Comparison of ENCODE assay signal across 16 cellular contexts in the genomic region with DNA sequence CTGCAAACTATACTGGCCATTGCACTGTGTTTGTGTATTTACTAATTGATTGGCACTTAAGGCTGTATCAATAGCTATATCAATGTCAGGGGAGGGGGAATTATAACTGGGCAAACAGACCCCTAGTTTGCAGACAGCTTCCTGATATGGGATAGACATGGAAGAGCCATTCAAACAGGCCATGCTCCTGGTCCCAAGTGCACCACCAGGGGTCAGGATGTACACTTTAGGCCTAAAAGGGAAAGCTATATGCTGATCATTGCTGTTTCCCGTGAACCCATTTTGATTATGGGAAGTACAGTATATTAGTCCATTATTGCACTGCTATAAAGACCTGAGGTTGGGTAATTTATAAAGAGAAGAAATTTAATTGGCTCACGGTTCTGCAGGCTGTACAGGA.
A peak's percentile ranks its signal among the peaks of the same experiment; 100 is the strongest.
DNase-seq lines count a peak whose midpoint lies in the region; ATAC-seq and TF ChIP-seq lines count a peak whose summit lies in the region.
"Had no signal": no experiment of that assay in that cellular context is flagged by ENCODE, and none has a peak within 500 bp of the region (broad histone marks: within the 10 kb centered on the region; RNA-seq: fewer than 3 reads in every experiment).

No MANE protein-coding gene starts in this region.

- no peak overlapping the region for H3K4me3 ChIP-seq in OCI-LY7 (ENCODE audit: low read depth, low read length, poor library complexity, severe bottlenecking)
- H3K4me3 ChIP-seq in stomach: no peak overlapping the region
- H3K4me3 ChIP-seq in uterus: no peak overlapping the region
- H3K4me3 ChIP-seq: gastroesophageal sphincter, thoracic aorta had no signal

- no peak for ATAC-seq in natural killer cell
- no peak for ATAC-seq in natural killer cell treated with Interleukin-12 subunit alpha and Interleukin-12 subunit beta and Interleukin-15 and Interleukin-18, amount 100 ng/mL, for 72 hours
- peak; percentile 31 for ATAC-seq in esophagus mucosa
- no peak for ATAC-seq in HG02588 (IDR thresholded peaks at IDR 0.05; ENCODE audit: unreplicated experiment)
- ATAC-seq: gastroesophageal sphincter had no signal

- H3K36me3 Mint-ChIP-seq in natural killer cell: no peaks in the 10 kb centered on the region
- H3K36me3 Mint-ChIP-seq in natural killer cell treated with Interleukin-12 subunit alpha and Interleukin-12 subunit beta and Interleukin-15 and Interleukin-18, amount 100 ng/mL, for 72 hours: no peaks in the 10 kb centered on the region
- H3K36me3 Mint-ChIP-seq: immature natural killer cell, mesothelial cell of epicardium had no signal

- TF ChIP-seq CTCF in natural killer cell (IDR thresholded peaks at IDR 0.05) (peak; percentile 0), OCI-LY7 (conservative IDR thresholded peaks at IDR 0.05; ENCODE audit: low read length) (peak; percentile 31; the same call in 1 of the 2 replicates), stomach (IDR thresholded peaks at IDR 0.05) (no peak), uterus (IDR thresholded peaks at IDR 0.05) (no peak)

- no peak for TF ChIP-seq EP300 in stomach (IDR thresholded peaks at IDR 0.05)

- H3K9me3 Mint-ChIP-seq in natural killer cell: no peaks in the 10 kb centered on the region
- H3K9me3 Mint-ChIP-seq in natural killer cell treated with Interleukin-12 subunit alpha and Interleukin-12 subunit beta and Interleukin-15 and Interleukin-18, amount 100 ng/mL, for 72 hours: no peaks in the 10 kb centered on the region
- H3K9me3 Mint-ChIP-seq: mesothelial cell of epicardium had no signal

- H3K27ac Mint-ChIP-seq in natural killer cell: no peak overlapping the region
- H3K27ac Mint-ChIP-seq in natural killer cell treated with Interleukin-12 subunit alpha and Interleukin-12 subunit beta and Interleukin-15 and Interleukin-18, amount 100 ng/mL, for 72 hours: no peak overlapping the region
- H3K27ac Mint-ChIP-seq: immature natural killer cell, mesothelial cell of epicardium had no signal

- TF ChIP-seq POLR2A in stomach (IDR thresholded peaks at IDR 0.05): no peak
- TF ChIP-seq POLR2A in uterus (IDR thresholded peaks at IDR 0.05): no peak

- no peak overlapping the region for H3K4me3 Mint-ChIP-seq in natural killer cell
- H3K4me3 Mint-ChIP-seq in natural killer cell treated with Interleukin-12 subunit alpha and Interleukin-12 subunit beta and Interleukin-15 and Interleukin-18, amount 100 ng/mL, for 72 hours: no peak overlapping the region
- H3K4me3 Mint-ChIP-seq: immature natural killer cell, mesothelial cell of epicardium had no signal

- BruUV-seq in OCI-LY7 (replicated peaks; lab: Mats Ljungman, UMichigan): no TSS peak

- H3K4me1 Mint-ChIP-seq in natural killer cell: no peaks in the 10 kb centered on the region
- H3K4me1 Mint-ChIP-seq in natural killer cell treated with Interleukin-12 subunit alpha and Interleukin-12 subunit beta and Interleukin-15 and Interleukin-18, amount 100 ng/mL, for 72 hours (ENCODE audit: low read depth in 2 of 2): no peaks in the 10 kb centered on the region
- H3K4me1 Mint-ChIP-seq: immature natural killer cell had no signal

- intact Hi-C loops in natural killer cell (cut with micrococcal nuclease): no loop called here
- intact Hi-C loops in OCI-LY7 (cut with micrococcal nuclease; ENCODE audit: unreplicated experiment): no loop called here
- intact Hi-C loops in stomach (cut with DNase I; ENCODE audit: low total_unique reads): no loop called here
- intact Hi-C loops in uterus (cut with DNase I; ENCODE audit: low total_unique reads): no loop called here

- WGBS in stomach, 5 donors: 79 to 86% (median 80%) methylated on average over 2 of the region's 2 CpGs

- no peaks in the 10 kb centered on the region for H3K79me2 ChIP-seq in OCI-LY7 (ENCODE audit: insufficient read depth, low read depth, low read length)

- H3K9me2 ChIP-seq in OCI-LY7 (ENCODE audit: insufficient read depth, low read length): no peaks in the 10 kb centered on the region

- DNase-seq in natural killer cell (no peak), OCI-LY7 (ENCODE audit: low spot score) (peak; percentile 1), stomach (no peak), NCI-H1417 (lab: John Stamatoyannopoulos, UW) (no peak), uterus (no peak)
- DNase-seq in natural killer cell treated with Interleukin-12 subunit alpha and Interleukin-12 subunit beta and Interleukin-15 and Interleukin-18, amount 100 ng/mL, for 72 hours (ENCODE audit: low spot score): no peak
- DNase-seq: activated CD4-positive, alpha-beta T cell treated with anti-CD3 and anti-CD28 coated beads, Interleukin-2, amount 50 U/mL, for 48 hours; effector memory CD4-positive, alpha-beta T cell; immature natural killer cell; NCI-H1436; SHP77 treated with DMSO at 0.1 percent for 48 hours had no signal

- H3K27ac ChIP-seq in OCI-LY7 (ENCODE audit: low read depth, low read length, poor library complexity, severe bottlenecking) (no peak overlapping the region), stomach (no peak overlapping the region), uterus (no peak overlapping the region)
- H3K27ac ChIP-seq: gastroesophageal sphincter, thoracic aorta had no signal

- no peak overlapping the region for H3K4me2 ChIP-seq in OCI-LY7 (ENCODE audit: low read length)

- CTCF ChIA-PET in OCI-LY7 (lab: Charles Lee; ENCODE audit: unreplicated experiment): no interaction called here

- H4K20me1 ChIP-seq in OCI-LY7 (ENCODE audit: insufficient read depth, low read length): no peaks in the 10 kb centered on the region

- peaks cover 8 to 28% of the 10 kb centered on the region in 2 donors for H3K27me3 Mint-ChIP-seq in natural killer cell (ENCODE audit: low read depth in 2 of 2)
- H3K27me3 Mint-ChIP-seq in natural killer cell treated with Interleukin-12 subunit alpha and Interleukin-12 subunit beta and Interleukin-15 and Interleukin-18, amount 100 ng/mL, for 72 hours: peaks cover 10 to 15% of the 10 kb centered on the region in 2 donors

- H3K27me3 ChIP-seq in stomach (no peaks in the 10 kb centered on the region), uterus (no peaks in the 10 kb centered on the region)

- H2AFZ ChIP-seq in OCI-LY7 (ENCODE audit: low read length): no peak overlapping the region

- no peaks in the 10 kb centered on the region for H3K9me3 ChIP-seq in OCI-LY7 (ENCODE audit: low read length)
- no peaks in the 10 kb centered on the region for H3K9me3 ChIP-seq in stomach
- H3K9me3 ChIP-seq in uterus: no peaks in the 10 kb centered on the region
- H3K9me3 ChIP-seq: gastroesophageal sphincter, thoracic aorta had no signal

- POLR2A ChIA-PET in OCI-LY7 (lab: Charles Lee): no interaction called here

- no peaks in the 10 kb centered on the region for H3K36me3 ChIP-seq in OCI-LY7 (ENCODE audit: insufficient read depth, low read length)
- H3K36me3 ChIP-seq in stomach: no peaks in the 10 kb centered on the region
- H3K36me3 ChIP-seq in uterus: no peaks in the 10 kb centered on the region
- H3K36me3 ChIP-seq: gastroesophageal sphincter, thoracic aorta had no signal

- H3K4me1 ChIP-seq in OCI-LY7 (ENCODE audit: insufficient read depth, low read length, poor library complexity, severe bottlenecking): no peaks in the 10 kb centered on the region
- peaks cover 0 to 19% (median 4%) of the 10 kb centered on the region in 4 donors for H3K4me1 ChIP-seq in stomach
- no peaks in the 10 kb centered on the region for H3K4me1 ChIP-seq in uterus
- H3K4me1 ChIP-seq: gastroesophageal sphincter had no signal

Comparison
In these comparisons a context has a peak if more than half of its experiments do, and no peak if none do; other contexts are left out.
1. CTCF ChIP-seq: peak in natural killer cell (single experiment) and OCI-LY7 (single experiment); none in stomach (0 of 7) and uterus (0 of 4).